14 cellular contexts compared by ENCODE assay signal in the genomic region with DNA sequence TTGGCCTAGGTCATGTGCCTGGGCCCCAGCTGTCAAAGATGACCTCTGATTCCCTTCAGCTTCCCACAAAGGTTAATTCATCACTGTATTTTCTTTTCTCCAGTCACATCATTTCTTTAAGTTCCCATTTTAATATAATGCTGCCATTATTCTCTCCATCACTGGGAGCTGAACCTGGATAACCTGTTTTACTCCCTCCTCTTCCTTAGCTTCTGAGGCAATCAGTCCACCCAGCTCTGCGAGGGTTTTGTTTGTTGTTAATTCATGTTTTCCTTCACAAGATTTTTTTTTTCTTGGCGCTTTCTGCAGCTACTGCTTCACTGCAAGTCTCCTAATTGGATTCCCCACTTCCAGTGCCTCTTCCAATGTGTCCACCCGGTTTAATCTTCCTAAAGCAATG. TPM values are rescaled to one million over a fixed set of nuclear protein-coding genes. Genes with fewer than 3 reads are reported as not detected.
A peak's percentile ranks its signal among the peaks of the same experiment; 100 is the strongest.
DNase-seq lines count a peak whose midpoint lies in the region; ATAC-seq lines count a peak whose summit lies in the region.
"Had no signal": no experiment of that assay in that cellular context is flagged by ENCODE, and none has a peak within 500 bp of the region (broad histone marks: within the 10 kb centered on the region; RNA-seq: fewer than 3 reads in every experiment).

No MANE protein-coding gene starts in this region.

- peaks cover 9% of the 10 kb centered on the region for H3K4me1 Mint-ChIP-seq in stimulated activated naive CD8-positive, alpha-beta T cell treated with anti-CD3 and anti-CD28 coated beads, Interleukin-15, Interleukin-2, amounts not matched to agents 100 ng/mL and 50 ng/mL, for 24 hours (ENCODE audit: low read depth)
- peaks cover 6% of the 10 kb centered on the region for H3K4me1 Mint-ChIP-seq in stimulated activated naive CD8-positive, alpha-beta T cell treated with anti-CD3 and anti-CD28 coated beads, Interleukin-15, amount 100 ng/mL, for 72 hours

- no peaks in the 10 kb centered on the region for H3K36me3 Mint-ChIP-seq in stimulated activated naive CD8-positive, alpha-beta T cell treated with anti-CD3 and anti-CD28 coated beads, Interleukin-15, Interleukin-2, amounts not matched to agents 100 ng/mL and 50 ng/mL, for 24 hours (ENCODE audit: low read depth)
- H3K36me3 Mint-ChIP-seq: CD8-positive, alpha-beta T cell had no signal

- peak overlapping the region; percentile 1 for H3K27ac Mint-ChIP-seq in stimulated activated naive CD8-positive, alpha-beta T cell treated with anti-CD3 and anti-CD28 coated beads, Interleukin-15, Interleukin-2, amounts not matched to agents 100 ng/mL and 50 ng/mL, for 24 hours
- H3K27ac Mint-ChIP-seq in stimulated activated naive CD8-positive, alpha-beta T cell treated with anti-CD3 and anti-CD28 coated beads, Interleukin-15, amount 100 ng/mL, for 72 hours = no peak overlapping the region
- H3K27ac Mint-ChIP-seq: CD8-positive, alpha-beta T cell; T-helper 1 cell treated with Interleukin-12 subunit alpha and Interleukin-12 subunit beta and Interleukin-4 antibody, amounts not matched to agents 30 μg/mL and 1 μg/mL, for 36 hours had no signal

- DNase-seq in stimulated activated naive CD8-positive, alpha-beta T cell treated with anti-CD3 and anti-CD28 coated beads, Interleukin-15, amount 100 ng/mL, for 72 hours = no peak
- DNase-seq in NCI-H82 (lab: John Stamatoyannopoulos, UW) (peak; percentile 97), inferior parietal cortex (ENCODE audit: extremely low spot score) (no peak)
- DNase-seq: BE2C; CD8-positive, alpha-beta T cell; Karpas-422; NCI-H187 treated with DMSO at 0.1 percent for 48 hours; NCI-H510A; SIG-M5 had no signal

- no peaks in the 10 kb centered on the region for H3K27me3 Mint-ChIP-seq in stimulated activated naive CD8-positive, alpha-beta T cell treated with anti-CD3 and anti-CD28 coated beads, Interleukin-15, Interleukin-2, amounts not matched to agents 100 ng/mL and 50 ng/mL, for 24 hours
- H3K27me3 Mint-ChIP-seq in stimulated activated naive CD8-positive, alpha-beta T cell treated with anti-CD3 and anti-CD28 coated beads, Interleukin-15, amount 100 ng/mL, for 72 hours = no peaks in the 10 kb centered on the region

- no peak overlapping the region for H3K4me3 Mint-ChIP-seq in stimulated activated naive CD8-positive, alpha-beta T cell treated with anti-CD3 and anti-CD28 coated beads, Interleukin-15, Interleukin-2, amounts not matched to agents 100 ng/mL and 50 ng/mL, for 24 hours
- no peak overlapping the region for H3K4me3 Mint-ChIP-seq in stimulated activated naive CD8-positive, alpha-beta T cell treated with anti-CD3 and anti-CD28 coated beads, Interleukin-15, amount 100 ng/mL, for 72 hours
- H3K4me3 Mint-ChIP-seq: CD8-positive, alpha-beta T cell; T-helper 1 cell treated with Interleukin-12 subunit alpha and Interleukin-12 subunit beta and Interleukin-4 antibody, amounts not matched to agents 30 μg/mL and 1 μg/mL, for 36 hours had no signal

- no peaks in the 10 kb centered on the region for H3K9me3 Mint-ChIP-seq in stimulated activated naive CD8-positive, alpha-beta T cell treated with anti-CD3 and anti-CD28 coated beads, Interleukin-15, Interleukin-2, amounts not matched to agents 100 ng/mL and 50 ng/mL, for 24 hours
- no peaks in the 10 kb centered on the region for H3K9me3 Mint-ChIP-seq in stimulated activated naive CD8-positive, alpha-beta T cell treated with anti-CD3 and anti-CD28 coated beads, Interleukin-15, amount 100 ng/mL, for 72 hours
- H3K9me3 Mint-ChIP-seq: CD8-positive, alpha-beta T cell; T-helper 1 cell treated with Interleukin-12 subunit alpha and Interleukin-12 subunit beta and Interleukin-4 antibody, amounts not matched to agents 30 μg/mL and 1 μg/mL, for 36 hours had no signal

- ATAC-seq in stimulated activated naive CD8-positive, alpha-beta T cell treated with anti-CD3 and anti-CD28 coated beads, Interleukin-15, amount 100 ng/mL, for 72 hours = no peak
- ATAC-seq in esophagus mucosa (peak; percentile 41), HG03280 (IDR thresholded peaks at IDR 0.05; ENCODE audit: unreplicated experiment) (no peak), GM21447 (IDR thresholded peaks at IDR 0.05; ENCODE audit: unreplicated experiment) (no peak)
- ATAC-seq: CD8-positive, alpha-beta T cell had no signal

RNA-seq across cellular contexts. Expression of a gene that starts 5.1 kb away (rescaled TPM):
- 28.5 TPM for total RNA-seq in esophagus mucosa
